Comparison of ENCODE assay signal across 18 cellular contexts in the genomic region with DNA sequence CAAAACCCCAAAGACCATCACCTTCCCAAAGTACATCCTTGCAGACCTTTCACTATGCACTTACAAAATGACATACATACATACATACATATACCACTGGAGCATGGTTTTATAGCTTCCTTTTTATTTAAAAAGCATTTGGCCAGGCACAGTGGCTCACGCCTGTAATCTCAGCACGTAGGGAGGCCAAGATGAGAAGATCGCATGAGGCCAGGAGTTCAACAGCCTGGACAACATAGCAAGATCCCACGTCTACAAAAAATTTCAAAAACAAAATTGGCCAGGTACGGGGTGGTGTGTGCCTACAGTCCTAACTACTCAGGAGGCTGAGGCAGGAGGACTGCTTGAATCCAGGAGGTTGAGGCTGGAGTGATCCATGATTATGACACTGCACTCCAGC. TPM values are rescaled to one million over a fixed set of nuclear protein-coding genes. Genes with fewer than 3 reads are reported as not detected.
A peak's percentile ranks its signal among the peaks of the same experiment; 100 is the strongest.
DNase-seq lines count a peak whose midpoint lies in the region; ATAC-seq, FAIRE-seq and TF ChIP-seq lines count a peak whose summit lies in the region.
"Had no signal": no experiment of that assay in that cellular context is flagged by ENCODE, and none has a peak within 500 bp of the region (broad histone marks: within the 10 kb centered on the region; RNA-seq: fewer than 3 reads in every experiment).

No MANE protein-coding gene starts in this region.

- no peaks in the 10 kb centered on the region for H3K9me3 Mint-ChIP-seq in activated T-cell treated with anti-CD3 and anti-CD28 coated beads, Interleukin-2, amount 50 U/mL, for 72 hours
- no peaks in the 10 kb centered on the region for H3K9me3 Mint-ChIP-seq in natural killer cell treated with Interleukin-12 subunit alpha and Interleukin-12 subunit beta and Interleukin-15 and Interleukin-18, amount 100 ng/mL, for 72 hours
- H3K9me3 Mint-ChIP-seq in stimulated activated naive B cell treated with anti-CD40 and anti-IgM and Interleukin-4, amounts not matched to agents 10 μg/mL and 1 μg/mL and 100 μg/mL, for 72 hours: no peaks in the 10 kb centered on the region
- H3K9me3 Mint-ChIP-seq: CD4-positive, alpha-beta T cell had no signal

- no TSS peak for BruUV-seq in K562 (replicated peaks; lab: Mats Ljungman, UMichigan)

- POLR2A ChIA-PET in HEK293 (lab: Yijun Ruan, JAX) (no interaction called here), K562 (lab: Yijun Ruan, JAX) (no interaction called here)

- intact Hi-C loops in K562 (cut with micrococcal nuclease): no loop called here

- no peak overlapping the region for H3K4me3 Mint-ChIP-seq in activated T-cell treated with anti-CD3 and anti-CD28 coated beads, Interleukin-2, amount 50 U/mL, for 72 hours
- H3K4me3 Mint-ChIP-seq in natural killer cell treated with Interleukin-12 subunit alpha and Interleukin-12 subunit beta and Interleukin-15 and Interleukin-18, amount 100 ng/mL, for 72 hours: no peak overlapping the region
- no peak overlapping the region for H3K4me3 Mint-ChIP-seq in stimulated activated naive B cell treated with anti-CD40 and anti-IgM and Interleukin-4, amounts not matched to agents 10 μg/mL and 1 μg/mL and 100 μg/mL, for 72 hours
- H3K4me3 Mint-ChIP-seq: CD4-positive, alpha-beta T cell had no signal

- peak overlapping the region; percentile 38 for H3K27ac Mint-ChIP-seq in activated T-cell treated with anti-CD3 and anti-CD28 coated beads, Interleukin-2, amount 50 U/mL, for 72 hours
- peak overlapping the region; percentile 52 for H3K27ac Mint-ChIP-seq in natural killer cell treated with Interleukin-12 subunit alpha and Interleukin-12 subunit beta and Interleukin-15 and Interleukin-18, amount 100 ng/mL, for 72 hours
- H3K27ac Mint-ChIP-seq in stimulated activated naive B cell treated with anti-CD40 and anti-IgM and Interleukin-4, amounts not matched to agents 10 μg/mL and 1 μg/mL and 100 μg/mL, for 72 hours: no peak overlapping the region
- H3K27ac Mint-ChIP-seq: CD4-positive, alpha-beta T cell had no signal

- no peak for FAIRE-seq in K562 (lab: Jason Lieb, UNC)
- FAIRE-seq: G401.6, GM12891, H1 had no signal

- H3K4me3 ChIP-seq in HEK293 (ENCODE audit: low read depth, low read length) (no peak overlapping the region), K562 (no peak overlapping the region)
- H3K4me3 ChIP-seq: BLaER1 treated with 17β-estradiol and CSF1 and Interleukin-3, amounts not matched to agents 10 nM and 100 nM; HAP-1 had no signal

- no peaks in the 10 kb centered on the region for H3K27me3 ChIP-seq in K562 (ENCODE audit: control insufficient read depth in 2 of 2, insufficient read depth in 2 of 2, low read length in 2 of 2)
- H3K27me3 ChIP-seq: BLaER1 treated with 17β-estradiol and CSF1 and Interleukin-3, amounts not matched to agents 10 nM and 100 nM had no signal

- TF ChIP-seq CTCF in HEK293 (tag by site-specific recombination; IDR thresholded peaks at IDR 0.05): no peak
- no peak for TF ChIP-seq CTCF in K562 (IDR thresholded peaks at IDR 0.05 in 2 of 3, conservative IDR thresholded peaks at IDR 0.05 in 1 of 3; ENCODE audit: insufficient read depth in 2 of 3, low read depth in 1 of 3, low read length in 3 of 3)
- no peak for TF ChIP-seq CTCF in GM13977 (IDR thresholded peaks at IDR 0.05; ENCODE audit: extremely low read depth, insufficient read depth, missing control alignments)

- H3K27me3 Mint-ChIP-seq in activated T-cell treated with anti-CD3 and anti-CD28 coated beads, Interleukin-2, amount 50 U/mL, for 72 hours (ENCODE audit: low read depth): no peaks in the 10 kb centered on the region
- no peaks in the 10 kb centered on the region for H3K27me3 Mint-ChIP-seq in natural killer cell treated with Interleukin-12 subunit alpha and Interleukin-12 subunit beta and Interleukin-15 and Interleukin-18, amount 100 ng/mL, for 72 hours
- H3K27me3 Mint-ChIP-seq in stimulated activated naive B cell treated with anti-CD40 and anti-IgM and Interleukin-4, amounts not matched to agents 10 μg/mL and 1 μg/mL and 100 μg/mL, for 72 hours: no peaks in the 10 kb centered on the region
- H3K27me3 Mint-ChIP-seq: CD4-positive, alpha-beta T cell had no signal

- no peak overlapping the region for H2AFZ ChIP-seq in K562 (ENCODE audit: low read depth, low read length)

- 0 out of 3 replicates have a peak, but pooled peaks cover 4% of the 10 kb centered on the region for H3K79me2 ChIP-seq in K562 (ENCODE audit: control insufficient read depth, insufficient read depth, low read length)

- peaks cover 10 to 29% of the 10 kb centered on the region in 2 donors for H3K36me3 Mint-ChIP-seq in activated T-cell treated with anti-CD3 and anti-CD28 coated beads, Interleukin-2, amount 50 U/mL, for 72 hours (ENCODE audit: insufficient read depth in 2 of 2)
- H3K36me3 Mint-ChIP-seq in natural killer cell treated with Interleukin-12 subunit alpha and Interleukin-12 subunit beta and Interleukin-15 and Interleukin-18, amount 100 ng/mL, for 72 hours: peaks cover 12% of the 10 kb centered on the region
- peaks cover 16 to 33% of the 10 kb centered on the region in 2 donors for H3K36me3 Mint-ChIP-seq in stimulated activated naive B cell treated with anti-CD40 and anti-IgM and Interleukin-4, amounts not matched to agents 10 μg/mL and 1 μg/mL and 100 μg/mL, for 72 hours

- no peaks in the 10 kb centered on the region for H4K20me1 ChIP-seq in K562 (replicated peaks; ENCODE audit: control insufficient read depth, insufficient read depth, low read length)

- ATAC-seq in activated T-cell treated with anti-CD3 and anti-CD28 coated beads, Interleukin-2, amount 50 U/mL, for 72 hours (replicated peaks in 1 of 2): no peak
- ATAC-seq in K562 (no peak), GM18511 (IDR thresholded peaks at IDR 0.05; ENCODE audit: unreplicated experiment) (no peak)
- no peak for ATAC-seq in natural killer cell treated with Interleukin-12 subunit alpha and Interleukin-12 subunit beta and Interleukin-15 and Interleukin-18, amount 100 ng/mL, for 72 hours
- ATAC-seq in stimulated activated naive B cell treated with anti-CD40 and anti-IgM and Interleukin-4, amounts not matched to agents 10 μg/mL and 1 μg/mL and 100 μg/mL, for 72 hours (replicated peaks): no peak

- CTCF ChIA-PET in HEK293 (lab: Yijun Ruan, JAX): interaction anchor here (1.0 kb wide), 1 partner anchor 26 kb away, joined by 4 read pairs; no protein-coding TSS in a partner anchor
- CTCF ChIA-PET in K562 (lab: Yijun Ruan, JAX; ENCODE audit: low intra/inter-chr PET ratio): no interaction called here

- H3K9ac ChIP-seq in K562 (ENCODE audit: insufficient read depth in 1 of 2, low read depth in 2 of 2, low read length in 2 of 2): no peak overlapping the region
- H3K9ac ChIP-seq: BLaER1 treated with 17β-estradiol and CSF1 and Interleukin-3, amounts not matched to agents 10 nM and 100 nM had no signal

- H3K9me1 ChIP-seq in K562 (ENCODE audit: control insufficient read depth, insufficient read depth, low read length): no peaks in the 10 kb centered on the region

- H3K4me2 ChIP-seq in K562 (ENCODE audit: insufficient read depth, low read length): no peak overlapping the region
- H3K4me2 ChIP-seq: BLaER1 treated with 17β-estradiol and CSF1 and Interleukin-3, amounts not matched to agents 10 nM and 100 nM had no signal

- no peak for TF ChIP-seq EP300 in K562 (IDR thresholded peaks at IDR 0.05; ENCODE audit: low read length)

- TF ChIP-seq POLR2A in K562 (conservative IDR thresholded peaks at IDR 0.05): no peak

- H3K36me3 ChIP-seq in HEK293 (ENCODE audit: control insufficient read depth in 2 of 2, insufficient read depth in 1 of 2, low read length in 2 of 2): peaks cover 45 to 62% of the 10 kb centered on the region in 2 experiments
- H3K36me3 ChIP-seq in K562 (ENCODE audit: control insufficient read depth, insufficient read depth, low read length): peaks cover 63% of the 10 kb centered on the region

- H3K4me1 ChIP-seq in HEK293 (ENCODE audit: control insufficient read depth, insufficient read depth, low read length) (no peaks in the 10 kb centered on the region), K562 (replicated peaks in 1 of 2; ENCODE audit: control insufficient read depth in 2 of 2, insufficient read depth in 2 of 2, low read length in 2 of 2) (no peaks in the 10 kb centered on the region)
- H3K4me1 ChIP-seq: BLaER1 treated with 17β-estradiol and CSF1 and Interleukin-3, amounts not matched to agents 10 nM and 100 nM; HAP-1 had no signal

- TF ChIP-seq RAD21 in K562 (CRISPR knock-in tag; conservative IDR thresholded peaks at IDR 0.05 in 1 of 2, IDR thresholded peaks at IDR 0.05 in 1 of 2): no peak

- no peak for DNase-seq in activated T-cell treated with anti-CD3 and anti-CD28 coated beads, Interleukin-2, amount 50 U/mL, for 72 hours
- DNase-seq in activated T-cell treated with anti-CD3 and anti-CD28 coated beads for 4 hours: no peak
- no peak for DNase-seq in K562 (ENCODE audit: extremely low read depth in 1 of 4, low spot score in 3 of 4)
- no peak for DNase-seq in natural killer cell treated with Interleukin-12 subunit alpha and Interleukin-12 subunit beta and Interleukin-15 and Interleukin-18, amount 100 ng/mL, for 72 hours (ENCODE audit: low spot score)
- DNase-seq in stimulated activated naive B cell treated with anti-CD40 and anti-IgM and Interleukin-4, amounts not matched to agents 10 μg/mL and 1 μg/mL and 100 μg/mL, for 72 hours: no peak
- no peak for DNase-seq in GM13977 (ENCODE audit: low spot score)
- DNase-seq: ACHN; CD4-positive, alpha-beta T cell; DMS79 treated with DMSO at 0.1 percent for 48 hours; EL had no signal

- H3K27ac ChIP-seq in HEK293 (ENCODE audit: extremely low read depth, low read depth, low read length) (no peak overlapping the region), K562 (ENCODE audit: extremely low read depth, low read depth, low read length) (no peak overlapping the region)
- H3K27ac ChIP-seq: BLaER1 treated with 17β-estradiol and CSF1 and Interleukin-3, amounts not matched to agents 10 nM and 100 nM; HL-60 had no signal

- in situ Hi-C loops in K562 (cut with MboI): no loop called here
- in situ Hi-C loops in GM13977 (cut with MboI; ENCODE audit: low pct_unique_long_range_greater_than_20kb, low sequenced_read_pairs, unreplicated experiment): no loop called here

- 95% methylated on average over 5 of the region's 5 CpGs for WGBS in K562 (ENCODE audit: insufficient coverage, low coverage, missing lambda C conversion rate)

- peaks cover 9% of the 10 kb centered on the region for H3K4me1 Mint-ChIP-seq in activated T-cell treated with anti-CD3 and anti-CD28 coated beads, Interleukin-2, amount 50 U/mL, for 72 hours (ENCODE audit: low read depth)
- peaks cover 17 to 19% of the 10 kb centered on the region in 2 donors for H3K4me1 Mint-ChIP-seq in natural killer cell treated with Interleukin-12 subunit alpha and Interleukin-12 subunit beta and Interleukin-15 and Interleukin-18, amount 100 ng/mL, for 72 hours (ENCODE audit: low read depth in 2 of 2)
- no peaks in the 10 kb centered on the region for H3K4me1 Mint-ChIP-seq in stimulated activated naive B cell treated with anti-CD40 and anti-IgM and Interleukin-4, amounts not matched to agents 10 μg/mL and 1 μg/mL and 100 μg/mL, for 72 hours

- H3K9me3 ChIP-seq in HEK293 (ENCODE audit: control insufficient read depth, insufficient read depth, low read depth, low read length) (no peaks in the 10 kb centered on the region), K562 (replicated peaks; ENCODE audit: control insufficient read depth, insufficient read depth, low read depth, low read length) (no peaks in the 10 kb centered on the region)
- H3K9me3 ChIP-seq: BLaER1 treated with 17β-estradiol and CSF1 and Interleukin-3, amounts not matched to agents 10 nM and 100 nM; HAP-1 had no signal

RNA-seq across cellular contexts. Expression of gene ADAM17, which starts 29.9 kb away (rescaled TPM):
- 10 to 100 TPM; 22.9 to 30.1 TPM for total RNA-seq in activated T-cell treated with anti-CD3 and anti-CD28 coated beads, Interleukin-2, amount 50 U/mL, for 72 hours
- 65.9 and 125 TPM in 2 replicates for total RNA-seq in K562 (2011; cell fraction: chromatin; rRNA removed; ENCODE audit: low replicate concordance)
- 40.0 and 49.9 TPM in 2 replicates for total RNA-seq in K562 (2011; cell fraction: nucleolus; rRNA removed)
- total RNA-seq in K562 (2011; cell fraction: nucleoplasm; rRNA removed): 73.1 and 114 TPM in 2 replicates
- total RNA-seq in K562 (2014; rRNA removed) (19.0 and 19.6 TPM in 2 replicates), K562 (2014; rRNA removed; fragmentation: Illumina TruSeq; extraction: Trizol) (28.1 and 33.7 TPM in 2 replicates), K562 (2015; rRNA removed; fragmentation: Illumina TruSeq; extraction: Trizol) (27.1 and 28.5 TPM in 2 replicates), K562 (2021) (27.9 and 30.0 TPM in 2 replicates)
- polyA plus RNA-seq in K562 (2011; rRNA removed) (11.8 and 12.8 TPM in 2 replicates), K562 (2014; fragmentation: Illumina TruSeq; extraction: Trizol) (21.5 and 22.1 TPM in 2 replicates), K562 (2014; fragmentation: Nextera tagmentation; extraction: Ambion mirVana) (1 to 10 TPM; 5.8 to 7.8 TPM), K562 (2014; rRNA removed) (15.2 and 16.4 TPM in 2 replicates)
- polyA plus RNA-seq in K562 (2011; cell fraction: cytosol; rRNA removed): 3.0 and 5.7 TPM in 2 replicates
- 13.6 and 15.4 TPM in 2 replicates for polyA plus RNA-seq in K562 (2011; cell fraction: nucleus; rRNA removed)
- 21.8 and 24.0 TPM in 2 replicates for polyA plus RNA-seq in K562 (2012)
- 41.0 and 44.7 TPM in 2 replicates for polyA minus RNA-seq in K562 (2011; rRNA and poly(A)+ RNA removed)
- 9.7 and 12.0 TPM in 2 replicates for polyA minus RNA-seq in K562 (2011; cell fraction: cytosol; rRNA and poly(A)+ RNA removed)
- 13.3 and 27.4 TPM in 2 replicates for polyA minus RNA-seq in K562 (2011; cell fraction: nucleus; rRNA and poly(A)+ RNA removed)
- 10 to 100 TPM; 62.1 to 85.1 TPM for total RNA-seq in natural killer cell treated with Interleukin-12 subunit alpha and Interleukin-12 subunit beta and Interleukin-15 and Interleukin-18, amount 100 ng/mL, for 72 hours

RNA-seq across cellular contexts. Expression of gene YWHAQ, which starts 45.3 kb away (rescaled TPM):
- total RNA-seq in activated T-cell treated with anti-CD3 and anti-CD28 coated beads, Interleukin-2, amount 50 U/mL, for 72 hours: 100 to 1,000 TPM; 207 to 251 TPM
- 25.2 and 50.9 TPM in 2 replicates for total RNA-seq in K562 (2011; cell fraction: chromatin; rRNA removed; ENCODE audit: low replicate concordance)
- total RNA-seq in K562 (2011; cell fraction: nucleolus; rRNA removed): 29.5 and 31.5 TPM in 2 replicates
- total RNA-seq in K562 (2011; cell fraction: nucleoplasm; rRNA removed): 48.2 and 73.2 TPM in 2 replicates
- 97.7 and 108 TPM in 2 replicates for total RNA-seq in K562 (2014; rRNA removed)
- total RNA-seq in K562 (2014; rRNA removed; fragmentation: Illumina TruSeq; extraction: Trizol): 276 and 301 TPM in 2 replicates
- 191 and 203 TPM in 2 replicates for total RNA-seq in K562 (2015; rRNA removed; fragmentation: Illumina TruSeq; extraction: Trizol)
- 263 and 267 TPM in 2 replicates for total RNA-seq in K562 (2021)
- polyA plus RNA-seq in K562 (2011; rRNA removed): 245 and 359 TPM in 2 replicates
- 102 and 143 TPM in 2 replicates for polyA plus RNA-seq in K562 (2011; cell fraction: cytosol; rRNA removed)
- polyA plus RNA-seq in K562 (2011; cell fraction: nucleus; rRNA removed): 48.6 and 76.4 TPM in 2 replicates
- 186 and 231 TPM in 2 replicates for polyA plus RNA-seq in K562 (2012)
- 218 and 243 TPM in 2 replicates for polyA plus RNA-seq in K562 (2014; fragmentation: Illumina TruSeq; extraction: Trizol)
- polyA plus RNA-seq in K562 (2014; fragmentation: Nextera tagmentation; extraction: Ambion mirVana): 10 to 100 TPM; 63.1 to 79.2 TPM
- polyA plus RNA-seq in K562 (2014; rRNA removed): 151 and 178 TPM in 2 replicates
- 327 and 372 TPM in 2 replicates for polyA minus RNA-seq in K562 (2011; rRNA and poly(A)+ RNA removed)
- polyA minus RNA-seq in K562 (2011; cell fraction: cytosol; rRNA and poly(A)+ RNA removed): 162 and 201 TPM in 2 replicates
- 20.7 and 42.0 TPM in 2 replicates for polyA minus RNA-seq in K562 (2011; cell fraction: nucleus; rRNA and poly(A)+ RNA removed)
- total RNA-seq in natural killer cell treated with Interleukin-12 subunit alpha and Interleukin-12 subunit beta and Interleukin-15 and Interleukin-18, amount 100 ng/mL, for 72 hours: 100 to 1,000 TPM; 221 to 318 TPM
